In genomic region chr21:42381347-42381984, GRCh38 we compare ENCODE assay signal across 8 cellular contexts. TPM values are rescaled to one million over a fixed set of nuclear protein-coding genes. Genes with fewer than 3 reads are reported as not detected.
DNase-seq lines count a peak whose midpoint lies in the region; ATAC-seq, FAIRE-seq and TF ChIP-seq lines count a peak whose summit lies in the region.
"Had no signal": no experiment of that assay in that cellular context is flagged by ENCODE, and none has a peak within 500 bp of the region (broad histone marks: within the 10 kb centered on the region; RNA-seq: fewer than 3 reads in every experiment).

No MANE protein-coding gene starts in this region.

- intact Hi-C loops in dorsolateral prefrontal cortex (cut with DNase I) (no loop called here), pancreas (cut with DNase I) (loop anchor here in 1 of 3 donors (10.0 kb wide), 1 partner anchor 57 kb away; no protein-coding TSS in a partner anchor)

- H3K27ac ChIP-seq in Karpas-422 (ENCODE audit: low read length) (no peak overlapping the region), dorsolateral prefrontal cortex (no peak overlapping the region), pancreas (no peak overlapping the region)

- H3K4me1 ChIP-seq in Karpas-422 (ENCODE audit: low read length) (peaks cover 25% of the 10 kb centered on the region), pancreas (no peaks in the 10 kb centered on the region)

- H3K4me3 ChIP-seq in Karpas-422 (ENCODE audit: low read length) (no peak overlapping the region), dorsolateral prefrontal cortex (no peak overlapping the region), pancreas (no peak overlapping the region)

- peak; percentile 78 for ATAC-seq in T-helper 17 cell
- ATAC-seq in pancreas: peak; percentile 78 to 94 (median 88)

- DNase-seq in Daoy (ENCODE audit: low read depth) (peak; percentile 37), Karpas-422 (peak; percentile 82), T-helper 17 cell (peak in 1 of 3 donors; percentile 30), dorsolateral prefrontal cortex (peak in 2 of 10 donors; percentile 13 to 22), pancreas (peak in 5 of 6 donors; percentile 56 to 78 (median 69)), HCEC 1CT (no peak), frontal cortex (ENCODE audit: low spot score in 2 of 2) (no peak)

- H3K27me3 ChIP-seq in Karpas-422 (ENCODE audit: low read length): no peaks in the 10 kb centered on the region
- H3K27me3 ChIP-seq in dorsolateral prefrontal cortex: peaks cover 0 to 14% (median 0%) of the 10 kb centered on the region in 45 donors
- H3K27me3 ChIP-seq in pancreas: no peaks in the 10 kb centered on the region

- H2AFZ ChIP-seq in Karpas-422 (ENCODE audit: low read length): no peak overlapping the region

- no peak overlapping the region for H3K4me3 Mint-ChIP-seq in T-helper 17 cell
- H3K4me3 Mint-ChIP-seq: T-helper 1 cell treated with Interleukin-12 subunit alpha and Interleukin-12 subunit beta and Interleukin-4 antibody, amounts not matched to agents 30 μg/mL and 1 μg/mL, for 36 hours had no signal

- H4K20me1 ChIP-seq in Karpas-422 (ENCODE audit: insufficient read depth, low read depth, low read length): peaks cover 2% of the 10 kb centered on the region; the same call in 1 of the 2 replicates

- peaks cover 2% of the 10 kb centered on the region for H3K4me1 Mint-ChIP-seq in T-helper 17 cell

- TF ChIP-seq CTCF in dorsolateral prefrontal cortex (IDR thresholded peaks at IDR 0.05 in 54 of 56, conservative IDR thresholded peaks at IDR 0.05 in 2 of 56; ENCODE audit: low read depth in 1 of 56, partially characterized antibody in 56 of 56) (peak in 39 of 56 donors; percentile 8 to 54 (median 27)), pancreas (IDR thresholded peaks at IDR 0.05) (peak; percentile 60 to 74 (median 64))

- H3K27me3 Mint-ChIP-seq in T-helper 17 cell: no peaks in the 10 kb centered on the region

- H3K9me3 ChIP-seq in Karpas-422 (ENCODE audit: low read length): peaks cover 9% of the 10 kb centered on the region; the same call in 1 of the 2 replicates
- H3K9me3 ChIP-seq in T-helper 17 cell (ENCODE audit: control insufficient read depth, low read length, poor library complexity, severe bottlenecking): no peaks in the 10 kb centered on the region
- no peaks in the 10 kb centered on the region for H3K9me3 ChIP-seq in pancreas

- 22 to 25% methylated on average over 1 of the region's 1 CpG for WGBS in pancreas, 2 donors

- no peak overlapping the region for H3K4me2 ChIP-seq in Karpas-422 (ENCODE audit: low read depth, low read length, poor library complexity, severe bottlenecking)

- H3K36me3 Mint-ChIP-seq in T-helper 17 cell (ENCODE audit: low read depth): peaks cover 3% of the 10 kb centered on the region

- no peaks in the 10 kb centered on the region; the same call in 1 of the 2 replicates for H3K36me3 ChIP-seq in Karpas-422 (ENCODE audit: insufficient read depth, low read length)
- H3K36me3 ChIP-seq in pancreas: no peaks in the 10 kb centered on the region

- FAIRE-seq in pancreas (lab: Jason Lieb, UNC) (no peak), frontal cortex (lab: Jason Lieb, UNC) (no peak)

- no peaks in the 10 kb centered on the region for H3K9me2 ChIP-seq in Karpas-422 (replicated peaks; ENCODE audit: insufficient read depth, low read length)

- H3K9ac ChIP-seq in Karpas-422 (ENCODE audit: low read length): no peak overlapping the region

- no peaks in the 10 kb centered on the region for H3K79me2 ChIP-seq in Karpas-422 (ENCODE audit: low read length)

- no peak overlapping the region for H3K27ac Mint-ChIP-seq in T-helper 17 cell
- H3K27ac Mint-ChIP-seq: T-helper 1 cell treated with Interleukin-12 subunit alpha and Interleukin-12 subunit beta and Interleukin-4 antibody, amounts not matched to agents 30 μg/mL and 1 μg/mL, for 36 hours had no signal

RNA-seq across cellular contexts. Expression of gene TMPRSS3, which starts 14.4 kb away (rescaled TPM):
- total RNA-seq in Daoy (2014; rRNA removed; shearing (Covaris generic)): 8.7 TPM in 1 of 2 replicates, not detected in the other
- not detected in 2 replicates for total RNA-seq in Karpas-422 (2014; rRNA removed; shearing (Covaris generic); ENCODE audit: low replicate concordance)
- 1 to 10 TPM; 2.8 to 4.5 TPM for total RNA-seq in T-helper 17 cell
- 10 to 100 TPM in 2 of 120 experiments, 1 to 10 TPM in 107, under 1 TPM in 10, not detected in 1; 0.39 to 14.8 (median 2.8) TPM for total RNA-seq in dorsolateral prefrontal cortex
- total RNA-seq in pancreas: 10 to 100 TPM in 2 of 6 donors, 1 to 10 TPM in 4; 3.1 to 11.6 (median 7.9) TPM
- 10 to 100 TPM in 1 of 2 donors, 1 to 10 TPM in 1; 6.7 to 10.9 TPM for polyA plus RNA-seq in pancreas
- not detected for total RNA-seq in frontal cortex

RNA-seq across cellular contexts. Expression of gene TFF1, which starts 15.1 kb away (rescaled TPM):
- total RNA-seq in Daoy (2014; rRNA removed; shearing (Covaris generic)): not detected in 2 replicates
- total RNA-seq in Karpas-422 (2014; rRNA removed; shearing (Covaris generic); ENCODE audit: low replicate concordance): not detected in 2 replicates
- not detected for total RNA-seq in T-helper 17 cell
- not detected for total RNA-seq in dorsolateral prefrontal cortex
- total RNA-seq in pancreas: 10 to 100 TPM in 1 of 6 donors, 1 to 10 TPM in 3, under 1 TPM in 1, not detected in 1; 0.93 to 40.6 (median 2.9) TPM
- polyA plus RNA-seq in pancreas: 10 to 100 TPM in 1 of 2 donors, under 1 TPM in 1; 0.80 to 10.4 TPM
- not detected for total RNA-seq in frontal cortex

RNA-seq across cellular contexts. Expression of gene UBASH3A, which starts 22.2 kb away (rescaled TPM):
- total RNA-seq in Daoy (2014; rRNA removed; shearing (Covaris generic)): 0.18 TPM in 1 of 2 replicates, not detected in the other
- not detected in 2 replicates for total RNA-seq in Karpas-422 (2014; rRNA removed; shearing (Covaris generic); ENCODE audit: low replicate concordance)
- total RNA-seq in T-helper 17 cell: 10 to 100 TPM; 49.5 to 50.3 TPM
- 1 to 10 TPM in 2 of 120 experiments, under 1 TPM in 6, not detected in 112; 0.21 to 1.4 (median 0.60) TPM for total RNA-seq in dorsolateral prefrontal cortex
- total RNA-seq in pancreas: under 1 TPM in 5 of 6 donors, not detected in 1; 0.26 to 0.40 (median 0.32) TPM
- under 1 TPM; 0.15 to 0.33 TPM for polyA plus RNA-seq in pancreas
- total RNA-seq in frontal cortex: not detected

RNA-seq across cellular contexts. Expression of gene TFF2, which starts 30.7 kb away (rescaled TPM):
- not detected in 2 replicates for total RNA-seq in Daoy (2014; rRNA removed; shearing (Covaris generic))
- not detected in 2 replicates for total RNA-seq in Karpas-422 (2014; rRNA removed; shearing (Covaris generic); ENCODE audit: low replicate concordance)
- total RNA-seq in T-helper 17 cell (not detected), dorsolateral prefrontal cortex (not detected), pancreas (10 to 100 TPM in 1 of 6 donors, 1 to 10 TPM in 4, under 1 TPM in 1; 0.28 to 11.3 (median 1.5) TPM), frontal cortex (not detected)
- polyA plus RNA-seq in pancreas: 10 to 100 TPM in 1 of 2 donors, 1 to 10 TPM in 1; 1.8 to 19.6 TPM

Comparison
In these comparisons a context has a peak if more than half of its experiments do, and no peak if none do; other contexts are left out.
1. DNase-seq: peak in Daoy (single experiment), Karpas-422 (single experiment) and pancreas (5 of 6); none in HCEC 1CT (single experiment) and frontal cortex (0 of 2).
2. RNA of gene UBASH3A, which starts 22.2 kb away (total RNA-seq): 49.5 to 50.3 TPM in T-helper 17 cell; 0.26 to 0.40 TPM in pancreas, 0.18 TPM in Daoy, not detected in Karpas-422, 0.21 to 1.4 TPM in dorsolateral prefrontal cortex and not detected in frontal cortex (single experiment); every median in the first group is over 10 times any median in the second.